In genomic region chr3:46397111-46397510, GRCh38 we compare ENCODE assay signal across 38 cellular contexts. TPM values are rescaled to one million over a fixed set of nuclear protein-coding genes. Genes with fewer than 3 reads are reported as not detected.
"Had no signal": no experiment of that assay in that cellular context is flagged by ENCODE, and none has a peak within 500 bp of the region (broad histone marks: within the 10 kb centered on the region; RNA-seq: fewer than 3 reads in every experiment).

No MANE protein-coding gene starts in this region.

- H3K4me3 ChIP-seq: adrenal gland, body of pancreas, cardiac muscle cell, heart left ventricle, lung, mucosa of descending colon, pancreas, prostate gland, smooth muscle cell, stomach, tibial artery had no signal

- H3K9me3 ChIP-seq: adrenal gland, body of pancreas, heart left ventricle, mucosa of descending colon, pancreas, prostate gland, stomach, tibial artery had no signal

- H3K36me3 ChIP-seq: adrenal gland, cardiac muscle cell, heart left ventricle, pancreas, prostate gland, stomach, tibial artery, WERI-Rb-1 had no signal

- H3K4me2 ChIP-seq: smooth muscle cell had no signal

- DNase-seq: activated CD4-positive, alpha-beta memory T cell treated with anti-CD3 and anti-CD28 coated beads for 36 hours; activated CD4-positive, alpha-beta T cell treated with anti-CD3 and anti-CD28 coated beads for 48 hours; activated naive CD4-positive, alpha-beta T cell; activated T-cell treated with anti-CD3 and anti-CD28 coated beads for 4 hours; activated T-cell treated with anti-CD3 and anti-CD28 coated beads, Interleukin-2, amount 50 U/mL, for 72 hours; adrenal gland; aorta; endodermal cell; foreskin fibroblast; heart left ventricle; hypothalamus; kidney glomerular epithelial cell; mucosa of descending colon; nucleus accumbens; pancreas; retina; stimulated activated CD4-positive, alpha-beta T cell treated with anti-CD3 and anti-CD28 coated beads, Interleukin-1b, Interleukin-23, amount 100 ng/mL, for 48 hours; stimulated activated CD4-positive, alpha-beta T cell treated with anti-CD3 and anti-CD28 coated beads, Interleukin-4, amount 100 ng/mL, for 4 hours; stimulated activated CD8-positive, alpha-beta memory T cell treated with anti-CD3 and anti-CD28 coated beads, Interleukin-4, amount 100 ng/mL, for 48 hours; stimulated activated naive B cell treated with anti-CD40 and anti-IgM and Interleukin-4, amounts not matched to agents 10 μg/mL and 1 μg/mL and 100 μg/mL, for 72 hours; stomach; SW 1271; T-helper 9 cell; tibial artery; WERI-Rb-1 had no signal

- H3K36me3 Mint-ChIP-seq: activated CD4-positive, alpha-beta memory T cell treated with anti-CD3 and anti-CD28 coated beads for 36 hours; activated naive CD4-positive, alpha-beta T cell treated with anti-CD3 and anti-CD28 coated beads, Interleukin-2, amount 50 U/mL, for 72 hours; stimulated activated naive B cell treated with anti-CD40 and anti-IgM and Interleukin-4, amounts not matched to agents 10 μg/mL and 1 μg/mL and 100 μg/mL, for 72 hours had no signal

- H3K27ac ChIP-seq: adrenal gland, body of pancreas, cardiac muscle cell, pancreas, prostate gland, stomach, tibial artery, WERI-Rb-1 had no signal

- H3K4me3 Mint-ChIP-seq: activated CD4-positive, alpha-beta memory T cell treated with anti-CD3 and anti-CD28 coated beads for 36 hours; activated T-cell treated with anti-CD3 and anti-CD28 coated beads, Interleukin-2, amount 50 U/mL, for 72 hours; endodermal cell; T-helper 1 cell treated with Interleukin-12 subunit alpha and Interleukin-12 subunit beta and Interleukin-4 antibody, amounts not matched to agents 30 μg/mL and 1 μg/mL, for 36 hours had no signal

- H3K4me1 ChIP-seq: adrenal gland, pancreas, prostate gland, stomach, tibial artery had no signal

- ATAC-seq: activated CD4-positive, CD25-positive, alpha-beta regulatory T cell treated with anti-CD3 and anti-CD28 coated beads, Interleukin-2, amount 50 U/mL, for 24 hours; activated naive CD4-positive, alpha-beta T cell treated with anti-CD3 and anti-CD28 coated beads, Interleukin-2, amount 50 U/mL, for 72 hours; activated T-cell treated with anti-CD3 and anti-CD28 coated beads, Interleukin-2, amount 50 U/mL, for 72 hours; body of pancreas; esophagus mucosa; left lobe of liver; mucosa of descending colon; pancreas; stimulated activated naive B cell treated with anti-CD40 and anti-IgM and Interleukin-4, amounts not matched to agents 10 μg/mL and 1 μg/mL and 100 μg/mL, for 72 hours had no signal

- H3K9me3 Mint-ChIP-seq: activated CD4-positive, alpha-beta memory T cell treated with anti-CD3 and anti-CD28 coated beads for 36 hours; activated naive CD4-positive, alpha-beta T cell treated with anti-CD3 and anti-CD28 coated beads, Interleukin-2, amount 50 U/mL, for 72 hours; activated T-cell treated with anti-CD3 and anti-CD28 coated beads, Interleukin-2, amount 50 U/mL, for 72 hours; endodermal cell; stimulated activated naive B cell treated with anti-CD40 and anti-IgM and Interleukin-4, amounts not matched to agents 10 μg/mL and 1 μg/mL and 100 μg/mL, for 72 hours; T-helper 1 cell treated with Interleukin-12 subunit alpha and Interleukin-12 subunit beta and Interleukin-4 antibody, amounts not matched to agents 30 μg/mL and 1 μg/mL, for 36 hours had no signal

- H3K27ac Mint-ChIP-seq: activated CD4-positive, alpha-beta memory T cell treated with anti-CD3 and anti-CD28 coated beads for 36 hours; activated T-cell treated with anti-CD3 and anti-CD28 coated beads, Interleukin-2, amount 50 U/mL, for 72 hours; endodermal cell; T-helper 1 cell treated with Interleukin-12 subunit alpha and Interleukin-12 subunit beta and Interleukin-4 antibody, amounts not matched to agents 30 μg/mL and 1 μg/mL, for 36 hours had no signal

- H3K27me3 ChIP-seq: body of pancreas, cardiac muscle cell, heart left ventricle, pancreas, stomach, tibial artery had no signal

RNA-seq across cellular contexts. Expression of gene CCRL2, which starts 9.9 kb away (rescaled TPM):
- total RNA-seq: chondrocyte, endodermal cell, smooth muscle cell had no signal
- polyA plus RNA-seq: neural cell, smooth muscle cell had no signal

RNA-seq across cellular contexts. Expression of gene CCR5, which starts 26.4 kb away (rescaled TPM):
- total RNA-seq: cardiac muscle cell, chondrocyte, endodermal cell, myocyte, smooth muscle cell had no signal
- polyA plus RNA-seq: cardiac muscle cell, neural cell, smooth muscle cell had no signal

RNA-seq across cellular contexts. Expression of gene CCR2, which starts 43.2 kb away (rescaled TPM):
- total RNA-seq: cardiac muscle cell, chondrocyte, endodermal cell, myocyte, smooth muscle cell had no signal
- polyA plus RNA-seq: cardiac muscle cell, neural cell, smooth muscle cell had no signal
